24 cellular contexts compared by ENCODE assay signal in the genomic region with DNA sequence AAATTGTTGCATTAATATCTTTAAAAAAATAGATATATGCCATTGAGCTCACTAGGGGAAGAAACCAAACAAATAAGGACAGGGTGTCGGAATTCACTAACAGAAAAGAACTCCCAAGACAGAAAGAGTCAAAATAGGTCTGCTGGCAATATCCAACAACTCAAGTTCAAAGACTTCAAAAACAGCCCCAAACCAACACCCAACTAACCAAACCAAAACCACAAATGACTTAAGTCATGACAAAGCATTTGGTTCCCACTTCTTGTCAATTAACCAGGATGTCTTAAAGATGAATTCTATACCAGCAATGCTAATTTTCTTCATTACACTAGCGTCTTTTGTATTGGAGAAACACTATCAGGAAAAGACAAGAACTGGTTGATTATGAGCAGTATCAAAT.
DNase-seq lines count a peak whose midpoint lies in the region; ATAC-seq and TF ChIP-seq lines count a peak whose summit lies in the region.
"Had no signal": no experiment of that assay in that cellular context is flagged by ENCODE, and none has a peak within 500 bp of the region (broad histone marks: within the 10 kb centered on the region; RNA-seq: fewer than 3 reads in every experiment).

No MANE protein-coding gene starts in this region.

- H4K20me1 ChIP-seq in DND-41 (ENCODE audit: insufficient read depth, low read length), result no peaks in the 10 kb centered on the region

- no peak overlapping the region for H3K9ac ChIP-seq in DND-41 (ENCODE audit: low read depth, low read length)

- H3K4me3 ChIP-seq in DND-41 (ENCODE audit: low read depth in 1 of 2, low read length in 2 of 2), result no peak overlapping the region
- H3K4me3 ChIP-seq in coronary artery, result no peak overlapping the region
- H3K4me3 ChIP-seq: Peyer's patch, SK-N-MC had no signal

- no peak overlapping the region for H2AFZ ChIP-seq in DND-41 (ENCODE audit: low read depth, low read length)

- 0 out of 2 replicates have a peak, but pooled peaks cover 3% of the 10 kb centered on the region for H3K4me1 ChIP-seq in DND-41 (ENCODE audit: insufficient read depth, low read length)
- H3K4me1 ChIP-seq: Peyer's patch had no signal

- H3K79me2 ChIP-seq in DND-41 (ENCODE audit: insufficient read depth, low read length), result no peaks in the 10 kb centered on the region

- H3K4me2 ChIP-seq in DND-41 (ENCODE audit: insufficient read depth, low read length), result no peak overlapping the region

- in situ Hi-C loops in KBM-7 (cut with MboI; ENCODE audit: low pct_unique_long_range_greater_than_20kb, low sequenced_read_pairs), result no loop called here

- ATAC-seq in DND-41 (ENCODE audit: insufficient read depth, low read depth), result peak; percentile 60; the same call in 2 of the 3 replicates
- ATAC-seq in HG02588 (IDR thresholded peaks at IDR 0.05; ENCODE audit: unreplicated experiment), result no peak

- DNase-seq in DND-41 (no peak), KBM-7 (peak; percentile 4), coronary artery (ENCODE audit: low spot score) (no peak), NCI-H446 treated with DMSO at 0.1 percent for 48 hours (lab: John Stamatoyannopoulos, UW) (no peak)
- DNase-seq: CD4-positive, alpha-beta memory T cell; COR-L47; DMS53; GDM1; GOT3; HCEC 1CT; NCI-H1092 treated with DMSO at 0.1 percent for 48 hours; NCI-H1436; NCI-H187; NCI-H2081 treated with DMSO at 0.1 percent for 48 hours; NCI-H2171; NCI-H226; NCI-H510A treated with DMSO at 0.1 percent for 48 hours; Peyer's patch; SIG-M5; SW 1271 had no signal

- H3K27me3 ChIP-seq in DND-41 (ENCODE audit: insufficient read depth, low read length, poor library complexity) (no peaks in the 10 kb centered on the region), layer of hippocampus (ENCODE audit: control insufficient read depth, insufficient read depth, low read length) (no peaks in the 10 kb centered on the region)
- H3K27me3 ChIP-seq: Peyer's patch had no signal

- no peak overlapping the region for H3K27ac ChIP-seq in DND-41 (ENCODE audit: low read length)
- H3K27ac ChIP-seq in angular gyrus (ENCODE audit: low read depth, low read length), result peak overlapping the region; percentile 65
- H3K27ac ChIP-seq in layer of hippocampus (ENCODE audit: low read depth, low read length), result peak overlapping the region; percentile 24
- no peak overlapping the region for H3K27ac ChIP-seq in coronary artery
- H3K27ac ChIP-seq: Peyer's patch, SK-N-MC had no signal

- H3K9me3 ChIP-seq in DND-41 (ENCODE audit: insufficient read depth, low read length, severe bottlenecking), result no peaks in the 10 kb centered on the region
- H3K9me3 ChIP-seq: Peyer's patch had no signal

- TF ChIP-seq CTCF in DND-41 (IDR thresholded peaks at IDR 0.05; ENCODE audit: borderline replicate concordance, extremely low read depth, low read length, poor library complexity, severe bottlenecking) (no peak), coronary artery (IDR thresholded peaks at IDR 0.05) (no peak)

- H3K36me3 ChIP-seq in DND-41 (ENCODE audit: insufficient read depth, low read length), result peaks cover 6% of the 10 kb centered on the region; the same call in 1 of the 2 replicates
- H3K36me3 ChIP-seq: Peyer's patch had no signal

Comparison
In these comparisons a context has a peak if more than half of its experiments do, and no peak if none do; other contexts are left out.
1. H3K27ac ChIP-seq: peak in angular gyrus (single experiment) and layer of hippocampus (single experiment); none in DND-41 (single experiment) and coronary artery (0 of 2).